10 cellular contexts compared by ENCODE assay signal in the genomic region with DNA sequence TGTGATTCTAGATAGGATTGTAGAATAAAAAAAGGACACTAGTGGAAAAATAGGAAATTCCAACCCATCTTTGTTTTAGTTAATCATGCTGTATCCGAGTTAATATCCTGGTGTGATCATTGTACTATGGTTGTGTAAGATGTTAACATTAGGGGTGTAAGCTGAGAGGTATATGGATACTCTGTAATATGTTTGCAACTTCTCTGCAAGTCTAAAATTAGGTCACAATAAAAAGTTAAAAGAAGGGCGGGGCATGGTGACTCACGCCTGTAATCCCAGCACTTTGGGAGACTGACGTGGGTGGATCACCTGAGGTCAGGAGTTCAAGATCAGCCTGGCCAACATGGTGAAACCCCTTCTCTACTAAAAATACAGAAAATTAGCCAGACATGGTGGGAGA. TPM values are rescaled to one million over a fixed set of nuclear protein-coding genes. Genes with fewer than 3 reads are reported as not detected.
A peak's percentile ranks its signal among the peaks of the same experiment; 100 is the strongest.
DNase-seq lines count a peak whose midpoint lies in the region; ATAC-seq and TF ChIP-seq lines count a peak whose summit lies in the region.
"Not testable (repeated sequence)": the region's sequence is repeated elsewhere in the genome, so short reads cannot be mapped to it uniquely, and the experiment has no call there.
"Had no signal": no experiment of that assay in that cellular context is flagged by ENCODE, and none has a peak within 500 bp of the region (broad histone marks: within the 10 kb centered on the region; RNA-seq: fewer than 3 reads in every experiment).

No MANE protein-coding gene starts in this region.

- POLR2A ChIA-PET in MCF 10A (lab: Yijun Ruan, JAX): not testable (repeated sequence)

- CTCF ChIA-PET in MCF 10A (lab: Yijun Ruan, JAX): not testable (repeated sequence)

- H3K27ac ChIP-seq in RWPE2 (ENCODE audit: poor library complexity, severe bottlenecking); left lung: not testable (repeated sequence)

- H3K36me3 ChIP-seq in RWPE2 (ENCODE audit: low read depth); left lung: not testable (repeated sequence)

- H3K9me3 Mint-ChIP-seq in MCF 10A (ENCODE audit: unreplicated experiment): peaks cover 12% of the 10 kb centered on the region

- intact Hi-C loops in MCF 10A (cut with micrococcal nuclease); left lung (cut with DNase I): not testable (repeated sequence)

- ATAC-seq in RWPE2 (ENCODE audit: low read depth): peak; percentile 44; the same call in 2 of the 3 replicates
- peak; percentile 99 for ATAC-seq in esophagus mucosa
- ATAC-seq in left lung: peak; percentile 22

- not testable (repeated sequence) for H3K27me3 ChIP-seq in RWPE2 (ENCODE audit: insufficient read depth, poor library complexity, severe bottlenecking); left lung

- not testable (repeated sequence) for H3K27ac Mint-ChIP-seq in MCF 10A (ENCODE audit: low read depth, unreplicated experiment)

- not testable (repeated sequence) for H3K9me3 ChIP-seq in RWPE2 (ENCODE audit: severe bottlenecking); left lung

- TF ChIP-seq CTCF in RWPE2 (IDR thresholded peaks at IDR 0.05; ENCODE audit: poor library complexity, severe bottlenecking); MCF 10A (IDR thresholded peaks at IDR 0.05; ENCODE audit: unreplicated experiment); left lung (IDR thresholded peaks at IDR 0.05): not testable (repeated sequence)

- BruUV-seq in MCF 10A (replicated peaks; lab: Mats Ljungman, UMichigan): not testable (repeated sequence)

- H3K4me1 Mint-ChIP-seq in MCF 10A (ENCODE audit: insufficient read depth, unreplicated experiment): peaks cover 13% of the 10 kb centered on the region

- H3K4me3 ChIP-seq in RWPE2 (ENCODE audit: severe bottlenecking); left lung: not testable (repeated sequence)

- not testable (repeated sequence) for H3K27me3 Mint-ChIP-seq in MCF 10A (ENCODE audit: insufficient read depth, unreplicated experiment)

- not testable (repeated sequence) for H3K4me3 Mint-ChIP-seq in MCF 10A (ENCODE audit: unreplicated experiment)

- DNase-seq in Daoy (ENCODE audit: low read depth): peak; percentile 21
- DNase-seq in HCEC 1CT: peak; percentile 34
- DNase-seq in M059J (ENCODE audit: low read depth): peak; percentile 28
- not testable (repeated sequence) for DNase-seq in RWPE2 (ENCODE audit: low spot score); left lung
- DNase-seq in MCF 10A (ENCODE audit: unreplicated experiment): peak; percentile 75

- H3K4me1 ChIP-seq in RWPE2 (ENCODE audit: insufficient read depth, poor library complexity, severe bottlenecking): not testable (repeated sequence)
- H3K4me1 ChIP-seq in left lung: peaks cover 0 to 14% of the 10 kb centered on the region in 2 donors

- not testable (repeated sequence) for H3K36me3 Mint-ChIP-seq in MCF 10A (ENCODE audit: insufficient read depth, unreplicated experiment)

RNA-seq across cellular contexts. Expression of a gene that starts 5.5 kb away (rescaled TPM):
- total RNA-seq in Daoy (2014; rRNA removed; shearing (Covaris generic)): not detected in 2 replicates
- total RNA-seq in M059J (2014; rRNA removed; shearing (Covaris generic)): not detected in 2 replicates
- total RNA-seq in MCF 10A (2022) (not detected in 2 replicates), esophagus mucosa (not detected), left lung (not detected)
- total RNA-seq: CD8-positive, alpha-beta memory T cell; H7; PC-9 had no signal

Comparison
In these comparisons a context has a peak if more than half of its experiments do, and no peak if none do; other contexts are left out.
1. ATAC-seq: peak in every context shown above with its lines; median percentile 99 in esophagus mucosa; 44 in RWPE2; 22 in left lung.